In the genomic region with DNA sequence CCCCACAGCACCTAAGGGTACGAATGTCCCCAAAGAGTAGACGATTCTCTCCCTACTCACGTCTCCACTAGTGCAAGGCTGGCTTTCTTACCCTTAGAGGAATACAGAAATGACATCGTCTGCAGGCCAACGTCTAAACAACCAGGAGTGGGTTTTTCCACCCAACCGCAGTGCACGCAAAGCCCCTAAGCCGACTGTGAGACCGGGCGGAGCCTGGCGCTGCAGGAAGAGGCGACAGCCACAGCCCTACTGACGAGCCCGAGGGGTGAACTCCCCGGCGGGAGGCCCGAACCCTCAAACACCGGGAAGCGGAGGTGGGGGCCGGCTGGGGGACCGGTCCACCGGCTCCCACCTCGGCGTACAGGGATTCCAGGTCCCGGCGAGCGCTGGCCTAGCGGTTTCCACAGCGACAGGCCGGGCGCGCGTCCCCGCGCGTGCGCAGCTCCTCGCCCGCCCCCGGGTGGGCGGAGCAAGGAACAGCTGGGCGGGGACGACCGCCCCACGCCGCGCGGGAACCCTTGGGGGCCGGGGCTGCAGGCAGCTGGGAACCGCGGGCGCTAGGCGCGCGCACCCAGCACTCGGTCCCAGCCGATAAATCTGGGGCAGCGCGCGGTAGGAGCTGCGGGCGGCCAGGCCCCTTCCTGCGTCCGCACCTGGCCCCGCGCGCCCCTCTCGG, we compare ENCODE assay signal across 1 cellular context.
TF ChIP-seq lines count a peak whose summit lies in the region.

A gene with protein sequence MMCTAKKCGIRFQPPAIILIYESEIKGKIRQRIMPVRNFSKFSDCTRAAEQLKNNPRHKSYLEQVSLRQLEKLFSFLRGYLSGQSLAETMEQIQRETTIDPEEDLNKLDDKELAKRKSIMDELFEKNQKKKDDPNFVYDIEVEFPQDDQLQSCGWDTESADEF (minus strand): TSS at position 413 of the 676 bp plus-strand sequence. CDS start 3,593 bp downstream, outside the sequence.
A gene (plus strand): TSS at position 540 of the 676 bp plus-strand sequence.

TF ChIP-seq in HEK293, 187 proteins besides CTCF, POLR2A, EP300 and RAD21 (continued from another document):
- TF ChIP-seq, protein P1, sequence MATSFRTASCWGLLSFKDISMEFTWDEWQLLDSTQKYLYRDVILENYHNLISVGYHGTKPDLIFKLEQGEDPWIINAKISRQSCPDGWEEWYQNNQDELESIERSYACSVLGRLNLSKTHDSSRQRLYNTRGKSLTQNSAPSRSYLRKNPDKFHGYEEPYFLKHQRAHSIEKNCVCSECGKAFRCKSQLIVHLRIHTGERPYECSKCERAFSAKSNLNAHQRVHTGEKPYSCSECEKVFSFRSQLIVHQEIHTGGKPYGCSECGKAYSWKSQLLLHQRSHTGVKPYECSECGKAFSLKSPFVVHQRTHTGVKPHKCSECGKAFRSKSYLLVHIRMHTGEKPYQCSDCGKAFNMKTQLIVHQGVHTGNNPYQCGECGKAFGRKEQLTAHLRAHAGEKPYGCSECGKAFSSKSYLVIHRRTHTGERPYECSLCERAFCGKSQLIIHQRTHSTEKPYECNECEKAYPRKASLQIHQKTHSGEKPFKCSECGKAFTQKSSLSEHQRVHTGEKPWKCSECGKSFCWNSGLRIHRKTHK (tag by site-specific recombination; IDR thresholded peaks at IDR 0.05) = no peak
- TF ChIP-seq ZNF561 (tag by site-specific recombination; IDR thresholded peaks at IDR 0.05; ENCODE audit: borderline replicate concordance) = peak; percentile 95
- TF ChIP-seq ZNF473 (tag by site-specific recombination; IDR thresholded peaks at IDR 0.05) = no peak
- peak; percentile 36; the same call in 1 of the 2 replicates for TF ChIP-seq IKZF3 (tag by site-specific recombination; IDR thresholded peaks at IDR 0.05)
- TF ChIP-seq, protein P2, sequence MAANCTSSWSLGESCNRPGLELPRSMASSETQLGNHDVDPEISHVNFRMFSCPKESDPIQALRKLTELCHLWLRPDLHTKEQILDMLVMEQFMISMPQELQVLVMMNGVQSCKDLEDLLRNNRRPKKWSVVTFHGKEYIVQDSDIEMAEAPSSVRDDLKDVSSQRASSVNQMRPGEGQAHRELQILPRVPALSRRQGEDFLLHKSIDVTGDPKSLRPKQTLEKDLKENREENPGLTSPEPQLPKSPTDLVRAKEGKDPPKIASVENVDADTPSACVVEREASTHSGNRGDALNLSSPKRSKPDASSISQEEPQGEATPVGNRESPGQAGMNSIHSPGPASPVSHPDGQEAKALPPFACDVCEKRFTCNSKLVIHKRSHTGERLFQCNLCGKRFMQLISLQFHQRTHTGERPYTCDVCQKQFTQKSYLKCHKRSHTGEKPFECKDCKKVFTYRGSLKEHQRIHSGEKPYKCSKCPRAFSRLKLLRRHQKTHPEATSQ (tag by site-specific recombination; IDR thresholded peaks at IDR 0.05) = no peak
- no peak for TF ChIP-seq ZNF621 (tag by site-specific recombination; IDR thresholded peaks at IDR 0.05)
- TF ChIP-seq SP3 (tag by site-specific recombination; IDR thresholded peaks at IDR 0.05) = peak; percentile 59
